In genomic region chr9:33926746-33927485, GRCh38 we compare ENCODE assay signal across 19 cellular contexts.
DNase-seq lines count a peak whose midpoint lies in the region; ATAC-seq and TF ChIP-seq lines count a peak whose summit lies in the region.
"Had no signal": no experiment of that assay in that cellular context is flagged by ENCODE, and none has a peak within 500 bp of the region (broad histone marks: within the 10 kb centered on the region; RNA-seq: fewer than 3 reads in every experiment).

No MANE protein-coding gene starts in this region.

- ATAC-seq in activated naive CD4-positive, alpha-beta T cell treated with anti-CD3 and anti-CD28 coated beads, Interleukin-2, amount 50 U/mL, for 72 hours = no peak
- ATAC-seq: A549, PC-3 had no signal

- no peaks in the 10 kb centered on the region for H3K4me1 ChIP-seq in H9 (ENCODE audit: insufficient read depth, low read length)
- H3K4me1 ChIP-seq in mesenchymal stem cell (ENCODE audit: control insufficient read depth, insufficient read depth, low read depth, low read length) = peaks cover 5% of the 10 kb centered on the region

- H2BK15ac ChIP-seq in H9 (ENCODE audit: low read depth, low read length) = no peak overlapping the region
- H2BK15ac ChIP-seq in mesenchymal stem cell (ENCODE audit: low read depth, poor library complexity, severe bottlenecking) = no peak overlapping the region

- H2BK20ac ChIP-seq in H9 (ENCODE audit: low read depth, low read length, poor library complexity, severe bottlenecking) = no peak overlapping the region

- no peak overlapping the region for H3K23ac ChIP-seq in H9 (ENCODE audit: insufficient read length, low read depth, low read length)
- no peak overlapping the region for H3K23ac ChIP-seq in mesenchymal stem cell (ENCODE audit: low read length in 2 of 2)

- H3K9me3 Mint-ChIP-seq in activated naive CD4-positive, alpha-beta T cell treated with anti-CD3 and anti-CD28 coated beads, Interleukin-2, amount 50 U/mL, for 72 hours = no peaks in the 10 kb centered on the region
- no peaks in the 10 kb centered on the region; a peak in 1 of 5 replicates for H3K9me3 Mint-ChIP-seq in H9
- H3K9me3 Mint-ChIP-seq: CD4-positive, alpha-beta T cell; HFFc6 had no signal

- H3K27ac Mint-ChIP-seq in activated naive CD4-positive, alpha-beta T cell treated with anti-CD3 and anti-CD28 coated beads, Interleukin-2, amount 50 U/mL, for 72 hours = peak overlapping the region; percentile 57 to 90
- H3K27ac Mint-ChIP-seq in H9 = peak overlapping the region in 2 of 3 experiments; percentile 70 to 98; a peak in 4 of 7 replicates
- H3K27ac Mint-ChIP-seq: CD4-positive, alpha-beta T cell; HFFc6 had no signal

- no peak overlapping the region for H3T11ph ChIP-seq in H9 (ENCODE audit: low read length)

- no peak overlapping the region for H3K4me3 ChIP-seq in mesenchymal stem cell (ENCODE audit: insufficient read depth in 1 of 2, low read depth in 1 of 2, low read length in 2 of 2)
- H3K4me3 ChIP-seq: A549 had no signal

- no peak for DNase-seq in activated naive CD4-positive, alpha-beta T cell treated with anti-CD3 and anti-CD28 coated beads, Interleukin-2, amount 50 U/mL, for 72 hours (ENCODE audit: low spot score in 2 of 2)
- no peak for DNase-seq in activated naive CD4-positive, alpha-beta T cell treated with anti-CD3 and anti-CD28 coated beads, Interleukin-2, amount 50 U/mL, for 16 hours
- DNase-seq in H9 (no peak), mesenchymal stem cell (no peak), NCI-H82 treated with DMSO at 0.1 percent for 48 hours (lab: John Stamatoyannopoulos, UW; ENCODE audit: unreplicated experiment) (no peak), NCI-H524 (lab: John Stamatoyannopoulos, UW) (no peak), mucosa of gallbladder (ENCODE audit: low spot score) (no peak)
- DNase-seq: CD4-positive, alpha-beta T cell; DMS79 treated with DMSO at 0.1 percent for 48 hours; HFFc6; KG1; NCI-H1092; NCI-H1694; NCI-H2107; NCI-H226; NCI-H526 treated with DMSO at 0.1 percent for 48 hours; PC-3 had no signal

- peaks cover 3 to 16% of the 10 kb centered on the region in 2 experiments; a peak in 2 of 4 replicates for H3K4me1 Mint-ChIP-seq in H9

- no CpG with 5 or more reads among the region's 17 CpGs for WGBS in H9 (ENCODE audit: extremely low coverage, insufficient read length, low lambda C conversion rate)
- 96% methylated on average over 17 of the region's 17 CpGs for WGBS in mesenchymal stem cell

- H4K20me1 ChIP-seq in H9 (ENCODE audit: control insufficient read depth, insufficient read depth, insufficient read length) = no peaks in the 10 kb centered on the region

- H3K36me3 Mint-ChIP-seq in activated naive CD4-positive, alpha-beta T cell treated with anti-CD3 and anti-CD28 coated beads, Interleukin-2, amount 50 U/mL, for 72 hours = peaks cover 3 to 5% of the 10 kb centered on the region in 2 donors
- peaks cover 39 to 93% (median 77%) of the 10 kb centered on the region in 3 experiments; a peak in 6 of 7 replicates for H3K36me3 Mint-ChIP-seq in H9 (ENCODE audit: insufficient read depth in 1 of 3, low read depth in 3 of 3)

- H2BK120ac ChIP-seq in H9 (ENCODE audit: low read depth, low read length, poor library complexity, severe bottlenecking) (no peak overlapping the region), mesenchymal stem cell (ENCODE audit: low read depth, low read length) (no peak overlapping the region)

- H3K4ac ChIP-seq in H9 (ENCODE audit: low read depth, low read length) (no peak overlapping the region), mesenchymal stem cell (ENCODE audit: low read depth in 1 of 2, low read length in 2 of 2) (no peak overlapping the region)

- H3K18ac ChIP-seq in H9 (ENCODE audit: insufficient read length, low read depth, low read length) (no peak overlapping the region), mesenchymal stem cell (ENCODE audit: low read depth in 1 of 2, low read length in 2 of 2) (no peak overlapping the region)

- peaks cover 1% of the 10 kb centered on the region; the same call in 1 of the 2 replicates for H3K27me3 Mint-ChIP-seq in H9 (ENCODE audit: low read depth)
- H3K27me3 Mint-ChIP-seq: CD4-positive, alpha-beta T cell had no signal

- no peak overlapping the region for H3K56ac ChIP-seq in H9 (ENCODE audit: insufficient read length, low read depth, low read length)

- no peaks in the 10 kb centered on the region for H3K23me2 ChIP-seq in H9 (ENCODE audit: insufficient read length, low read depth, low read length, poor library complexity, severe bottlenecking)

- H3K9me3 ChIP-seq in H9 (ENCODE audit: control insufficient read depth, low read depth, low read length) = no peaks in the 10 kb centered on the region
- no peaks in the 10 kb centered on the region for H3K9me3 ChIP-seq in mesenchymal stem cell (ENCODE audit: control insufficient read depth, low read length)
- H3K9me3 ChIP-seq: A549 had no signal

- no peak overlapping the region for H4K5ac ChIP-seq in H9 (ENCODE audit: insufficient read length, low read depth, low read length)

- H2BK5ac ChIP-seq in H9 (ENCODE audit: insufficient read length, low read length) (no peak overlapping the region), mesenchymal stem cell (ENCODE audit: low read depth, low read length, poor library complexity, severe bottlenecking) (no peak overlapping the region)

- H2AK5ac ChIP-seq in H9 (ENCODE audit: insufficient read length, low read length) = no peak overlapping the region
- peak overlapping the region; percentile 31 for H2AK5ac ChIP-seq in mesenchymal stem cell (ENCODE audit: low read length, severe bottlenecking)

- H3K4me3 Mint-ChIP-seq in H9 = no peak overlapping the region
- H3K4me3 Mint-ChIP-seq: CD4-positive, alpha-beta T cell; HFFc6 had no signal

- H2AFZ ChIP-seq in H9 (ENCODE audit: low read length) = no peak overlapping the region
- no peak overlapping the region for H2AFZ ChIP-seq in mesenchymal stem cell (ENCODE audit: low read depth, low read length)

- peaks cover 80 to 93% of the 10 kb centered on the region in 2 experiments for H3K36me3 ChIP-seq in mesenchymal stem cell (ENCODE audit: control insufficient read depth in 1 of 2, insufficient read depth in 2 of 2, low read depth in 1 of 2, low read length in 2 of 2)

- no peak overlapping the region for H3K4me2 ChIP-seq in H9 (ENCODE audit: insufficient read depth, insufficient read length, low read length)
- H3K4me2 ChIP-seq in mesenchymal stem cell (ENCODE audit: low read length, poor library complexity, severe bottlenecking) = no peak overlapping the region
- H3K4me2 ChIP-seq: A549 had no signal

- TF ChIP-seq CTCF in H9 (conservative IDR thresholded peaks at IDR 0.05) = no peak

- no peaks in the 10 kb centered on the region for H3K79me2 ChIP-seq in H9 (ENCODE audit: insufficient read depth, low read length)

- no peak overlapping the region for H3K9ac ChIP-seq in H9 (ENCODE audit: extremely low read depth, insufficient read length, low read length)
- no peak overlapping the region for H3K9ac ChIP-seq in mesenchymal stem cell (ENCODE audit: low read length)

- H3K14ac ChIP-seq in H9 (ENCODE audit: insufficient read depth, low read length) (no peak overlapping the region), mesenchymal stem cell (ENCODE audit: low read length in 2 of 2) (no peak overlapping the region)

- H2BK12ac ChIP-seq in H9 (ENCODE audit: insufficient read length, low read depth, low read length) = no peak overlapping the region
- no peak overlapping the region for H2BK12ac ChIP-seq in mesenchymal stem cell (ENCODE audit: low read length in 2 of 2)

- H4K91ac ChIP-seq in H9 (ENCODE audit: insufficient read length, low read depth, low read length) (no peak overlapping the region), mesenchymal stem cell (ENCODE audit: low read length) (peak overlapping the region; percentile 3)

- H3K27me3 ChIP-seq in H9 (ENCODE audit: insufficient read depth, low read length) (peaks cover 2% of the 10 kb centered on the region; the same call in 1 of the 2 replicates), mesenchymal stem cell (ENCODE audit: control insufficient read depth in 1 of 2, insufficient read depth in 1 of 2, low read length in 2 of 2) (no peaks in the 10 kb centered on the region)

- no peaks in the 10 kb centered on the region for H3K79me1 ChIP-seq in H9 (ENCODE audit: insufficient read depth, low read depth, low read length, poor library complexity, severe bottlenecking)
- peaks cover 42% of the 10 kb centered on the region for H3K79me1 ChIP-seq in mesenchymal stem cell (replicated peaks; ENCODE audit: low read length, poor library complexity, severe bottlenecking)

- H3K27ac ChIP-seq in H9 (ENCODE audit: insufficient read length, low read depth, low read length) (no peak overlapping the region), mesenchymal stem cell (ENCODE audit: low read length, poor library complexity, severe bottlenecking) (no peak overlapping the region), temporal lobe (ENCODE audit: low read depth, low read length) (peak overlapping the region; percentile 69)
- H3K27ac ChIP-seq: A549 had no signal

- no peak overlapping the region for H4K8ac ChIP-seq in H9 (replicated peaks; ENCODE audit: insufficient read length, low read depth, low read length)
- H4K8ac ChIP-seq in mesenchymal stem cell (ENCODE audit: low read length) = no peak overlapping the region
